In genomic region chr3:16912400-16913263, GRCh38 we compare ENCODE assay signal across 9 cellular contexts. TPM values are rescaled to one million over a fixed set of nuclear protein-coding genes. Genes with fewer than 3 reads are reported as not detected.
DNase-seq lines count a peak whose midpoint lies in the region; ATAC-seq and TF ChIP-seq lines count a peak whose summit lies in the region.
"Had no signal": no experiment of that assay in that cellular context is flagged by ENCODE, and none has a peak within 500 bp of the region (broad histone marks: within the 10 kb centered on the region; RNA-seq: fewer than 3 reads in every experiment).

No MANE protein-coding gene starts in this region.

- H3K4me1 ChIP-seq in psoas muscle = peaks cover 74% of the 10 kb centered on the region

- H3K9me3 ChIP-seq in KOPT-K1 (ENCODE audit: insufficient read depth, low read length, poor library complexity, severe bottlenecking) (no peaks in the 10 kb centered on the region), psoas muscle (no peaks in the 10 kb centered on the region)

- no peak for DNase-seq in activated CD4-positive, CD25-positive, alpha-beta regulatory T cell (lab: John Stamatoyannopoulos, UW)
- DNase-seq in psoas muscle (no peak), T-helper 2 cell (no peak), foreskin fibroblast (no peak), mucosa of gallbladder (ENCODE audit: low spot score) (no peak)

- WGBS in psoas muscle, 3 donors = 78 to 85% (median 84%) methylated on average over 3 of the region's 3 CpGs

- H3K27me3 ChIP-seq in psoas muscle (ENCODE audit: insufficient read depth in 3 of 3, low read length in 2 of 3) = no peaks in the 10 kb centered on the region

- intact Hi-C loops in psoas muscle (cut with DNase I) = no loop called here

- H3K4me3 ChIP-seq in psoas muscle (no peak overlapping the region), foreskin fibroblast (ENCODE audit: low read depth in 1 of 2, low read length in 2 of 2) (no peak overlapping the region)
- H3K4me3 ChIP-seq: skin epidermis had no signal

- H3K36me3 ChIP-seq in KOPT-K1 (ENCODE audit: insufficient read depth, low read length) (no peaks in the 10 kb centered on the region), psoas muscle (ENCODE audit: insufficient read depth in 1 of 2, low read depth in 1 of 2) (no peaks in the 10 kb centered on the region)

- H3K27ac ChIP-seq in KOPT-K1 (ENCODE audit: low read depth, low read length, poor library complexity, severe bottlenecking) (peak overlapping the region; percentile 39), psoas muscle (peak overlapping the region; percentile 48)
- H3K27ac ChIP-seq: skin epidermis had no signal

- peak; percentile 77 to 81 for ATAC-seq in activated CD4-positive, CD25-positive, alpha-beta regulatory T cell treated with anti-CD3 and anti-CD28 coated beads, Interleukin-2, amount 50 U/mL, for 24 hours
- ATAC-seq in HG02610 (IDR thresholded peaks at IDR 0.05; ENCODE audit: unreplicated experiment) (peak; percentile 93), psoas muscle (peak in 3 of 4 donors; percentile 43 to 77 (median 69))

- TF ChIP-seq CTCF in psoas muscle (IDR thresholded peaks at IDR 0.05) (no peak), foreskin fibroblast (IDR thresholded peaks at IDR 0.05; ENCODE audit: low read depth, low read length) (no peak)

RNA-seq across cellular contexts. Expression of gene PLCL2, which starts 27.9 kb away (rescaled TPM):
- 10 to 100 TPM; 16.4 to 32.7 (median 23.5) TPM for total RNA-seq in psoas muscle
- polyA plus RNA-seq in psoas muscle = 10 to 100 TPM in 2 of 3 donors, 1 to 10 TPM in 1; 4.2 to 23.2 (median 14.0) TPM
- 26.1 TPM for total RNA-seq in mucosa of gallbladder
